In the genomic region with DNA sequence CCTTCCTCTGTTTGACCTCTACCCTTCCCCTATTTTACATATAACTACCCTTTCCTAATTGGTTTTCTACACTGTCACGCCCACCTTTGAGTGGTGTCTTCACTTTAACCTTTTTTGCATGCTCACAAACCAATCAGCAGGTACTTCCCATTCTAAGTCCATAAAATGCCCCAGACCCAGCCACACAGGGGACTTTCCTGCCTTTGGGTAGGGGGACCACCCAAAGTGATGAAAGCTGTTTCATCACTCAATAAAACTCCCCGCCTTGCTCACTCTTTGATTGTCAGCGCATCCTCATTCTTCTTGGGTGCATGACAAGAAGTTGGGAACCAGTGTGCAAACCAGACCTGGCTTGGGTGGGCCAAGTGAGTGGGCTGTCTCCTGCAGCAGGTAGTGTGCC, we compare ENCODE assay signal across 18 cellular contexts. TPM values are rescaled to one million over a fixed set of nuclear protein-coding genes. Genes with fewer than 3 reads are reported as not detected.
DNase-seq lines count a peak whose midpoint lies in the region; ATAC-seq and TF ChIP-seq lines count a peak whose summit lies in the region.
"Had no signal": no experiment of that assay in that cellular context is flagged by ENCODE, and none has a peak within 500 bp of the region (broad histone marks: within the 10 kb centered on the region; RNA-seq: fewer than 3 reads in every experiment).

No MANE protein-coding gene starts in this region.

- intact Hi-C loops in activated naive CD4-positive, alpha-beta T cell treated with anti-CD3 and anti-CD28 coated beads for 36 hours (cut with micrococcal nuclease), result no loop called here

- H3K9me3 Mint-ChIP-seq in activated naive CD4-positive, alpha-beta T cell treated with anti-CD3 and anti-CD28 coated beads for 36 hours, result no peaks in the 10 kb centered on the region
- H3K9me3 Mint-ChIP-seq in activated naive CD4-positive, alpha-beta T cell treated with anti-CD3 and anti-CD28 coated beads, Interleukin-2, amount 10 ng/mL, durations not matched to agents 7 days and 5 days, result no peaks in the 10 kb centered on the region
- no peaks in the 10 kb centered on the region for H3K9me3 Mint-ChIP-seq in WTC11
- H3K9me3 Mint-ChIP-seq: CD4-positive, alpha-beta T cell had no signal

- H3K27me3 Mint-ChIP-seq in activated naive CD4-positive, alpha-beta T cell treated with anti-CD3 and anti-CD28 coated beads for 36 hours (ENCODE audit: low read depth), result peaks cover 2% of the 10 kb centered on the region
- H3K27me3 Mint-ChIP-seq in activated naive CD4-positive, alpha-beta T cell treated with anti-CD3 and anti-CD28 coated beads, Interleukin-2, amount 10 ng/mL, durations not matched to agents 7 days and 5 days, result peaks cover 6% of the 10 kb centered on the region
- no peaks in the 10 kb centered on the region for H3K27me3 Mint-ChIP-seq in WTC11 (ENCODE audit: low read depth)
- H3K27me3 Mint-ChIP-seq: CD4-positive, alpha-beta T cell had no signal

- peak; percentile 37 for DNase-seq in activated naive CD4-positive, alpha-beta T cell treated with anti-CD3 and anti-CD28 coated beads for 36 hours
- no peak for DNase-seq in activated naive CD4-positive, alpha-beta T cell treated with anti-CD3 and anti-CD28 coated beads, Interleukin-2, amount 10 ng/mL, durations not matched to agents 7 days and 5 days
- DNase-seq in GM12865 (ENCODE audit: low read depth) (peak; percentile 21), WTC11 (ENCODE audit: low spot score) (no peak), DMS53 treated with DMSO at 0.1 percent for 48 hours (lab: John Stamatoyannopoulos, UW; ENCODE audit: unreplicated experiment) (no peak)
- DNase-seq in stimulated activated naive CD8-positive, alpha-beta T cell treated with anti-CD3 and anti-CD28 coated beads, Interleukin-15, Interleukin-2, amounts not matched to agents 100 U/mL and 50 U/mL, for 24 hours, result peak; percentile 15
- DNase-seq: ACHN; BE2C; C1 segment of cervical spinal cord; Caco-2; CD4-positive, alpha-beta T cell; DMS79; GDM1; IMR-90 had no signal

- H3K36me3 Mint-ChIP-seq in activated naive CD4-positive, alpha-beta T cell treated with anti-CD3 and anti-CD28 coated beads for 36 hours (ENCODE audit: low read depth), result no peaks in the 10 kb centered on the region
- H3K36me3 Mint-ChIP-seq in activated naive CD4-positive, alpha-beta T cell treated with anti-CD3 and anti-CD28 coated beads, Interleukin-2, amount 10 ng/mL, durations not matched to agents 7 days and 5 days, result no peaks in the 10 kb centered on the region
- no peaks in the 10 kb centered on the region for H3K36me3 Mint-ChIP-seq in WTC11

- no peak overlapping the region for H3K27ac Mint-ChIP-seq in activated naive CD4-positive, alpha-beta T cell treated with anti-CD3 and anti-CD28 coated beads for 36 hours
- no peak overlapping the region for H3K27ac Mint-ChIP-seq in activated naive CD4-positive, alpha-beta T cell treated with anti-CD3 and anti-CD28 coated beads, Interleukin-2, amount 10 ng/mL, durations not matched to agents 7 days and 5 days
- peak overlapping the region; percentile 12; the same call in 1 of the 2 replicates for H3K27ac Mint-ChIP-seq in WTC11
- H3K27ac Mint-ChIP-seq: CD4-positive, alpha-beta T cell had no signal

- H3K4me3 Mint-ChIP-seq in activated naive CD4-positive, alpha-beta T cell treated with anti-CD3 and anti-CD28 coated beads for 36 hours, result no peak overlapping the region
- no peak overlapping the region for H3K4me3 Mint-ChIP-seq in activated naive CD4-positive, alpha-beta T cell treated with anti-CD3 and anti-CD28 coated beads, Interleukin-2, amount 10 ng/mL, durations not matched to agents 7 days and 5 days
- H3K4me3 Mint-ChIP-seq in WTC11, result no peak overlapping the region
- H3K4me3 Mint-ChIP-seq: CD4-positive, alpha-beta T cell had no signal

- no peak overlapping the region for H3K4me3 ChIP-seq in GM12865 (ENCODE audit: low read depth, low read length)
- H3K4me3 ChIP-seq: HAP-1, K562 had no signal

- TF ChIP-seq CTCF in GM12865 (IDR thresholded peaks at IDR 0.05; ENCODE audit: insufficient read depth, low read depth, low read length, missing control alignments), result no peak
- no peak for TF ChIP-seq CTCF in WTC11 (IDR thresholded peaks at IDR 0.05)

- CTCF ChIA-PET in activated naive CD4-positive, alpha-beta T cell treated with anti-CD3 and anti-CD28 coated beads for 36 hours (lab: Charles Lee), result no interaction called here
- CTCF ChIA-PET in activated naive CD4-positive, alpha-beta T cell treated with anti-CD3 and anti-CD28 coated beads, Interleukin-2, amount 10 ng/mL, durations not matched to agents 7 days and 5 days (lab: Charles Lee), result interaction anchor here (0.9 kb wide), 1 partner anchor 9 kb away, joined by 3 read pairs; no protein-coding TSS in a partner anchor
- CTCF ChIA-PET in WTC11 (lab: Charles Lee), result interaction anchor here (0.6 to 0.7 kb wide), 3 partner anchors 10 to 321 kb away, joined by 3 to 4 read pairs (median 3); no protein-coding TSS in a partner anchor

- ATAC-seq in WTC11 (no peak), HG03097 (IDR thresholded peaks at IDR 0.05; ENCODE audit: low FRiP score, unreplicated experiment) (no peak), GM21825 (IDR thresholded peaks at IDR 0.05; ENCODE audit: unreplicated experiment) (no peak)
- ATAC-seq in stimulated activated naive CD8-positive, alpha-beta T cell treated with anti-CD3 and anti-CD28 coated beads, Interleukin-15, Interleukin-2, amounts not matched to agents 100 U/mL and 50 U/mL, for 24 hours, result peak; percentile 68
- ATAC-seq: K562 had no signal

- POLR2A ChIA-PET in WTC11 (lab: Charles Lee), result no interaction called here

- H3K4me1 Mint-ChIP-seq in activated naive CD4-positive, alpha-beta T cell treated with anti-CD3 and anti-CD28 coated beads for 36 hours (ENCODE audit: low read depth), result peaks cover 2% of the 10 kb centered on the region
- no peaks in the 10 kb centered on the region for H3K4me1 Mint-ChIP-seq in activated naive CD4-positive, alpha-beta T cell treated with anti-CD3 and anti-CD28 coated beads, Interleukin-2, amount 10 ng/mL, durations not matched to agents 7 days and 5 days
- peaks cover 4% of the 10 kb centered on the region for H3K4me1 Mint-ChIP-seq in WTC11

TF ChIP-seq in WTC11, 78 proteins besides CTCF, POLR2A, EP300 and RAD21 (continues in another document):
- TF ChIP-seq SMAD4 (CRISPR knock-in tag; IDR thresholded peaks at IDR 0.05) (no peak), RELA (CRISPR knock-in tag; IDR thresholded peaks at IDR 0.05; ENCODE audit: borderline replicate concordance) (no peak), FOXP1 (CRISPR knock-in tag; IDR thresholded peaks at IDR 0.05; ENCODE audit: borderline replicate concordance) (no peak), ZNF219 (CRISPR knock-in tag; IDR thresholded peaks at IDR 0.05; ENCODE audit: borderline replicate concordance) (no peak), ESRRA (CRISPR knock-in tag; IDR thresholded peaks at IDR 0.05; ENCODE audit: borderline replicate concordance) (no peak), ATF1 (CRISPR knock-in tag; IDR thresholded peaks at IDR 0.05) (no peak), NFE2L1 (CRISPR knock-in tag; IDR thresholded peaks at IDR 0.05) (no peak), ZNF416 (CRISPR knock-in tag; IDR thresholded peaks at IDR 0.05) (no peak)
- TF ChIP-seq, protein P1, sequence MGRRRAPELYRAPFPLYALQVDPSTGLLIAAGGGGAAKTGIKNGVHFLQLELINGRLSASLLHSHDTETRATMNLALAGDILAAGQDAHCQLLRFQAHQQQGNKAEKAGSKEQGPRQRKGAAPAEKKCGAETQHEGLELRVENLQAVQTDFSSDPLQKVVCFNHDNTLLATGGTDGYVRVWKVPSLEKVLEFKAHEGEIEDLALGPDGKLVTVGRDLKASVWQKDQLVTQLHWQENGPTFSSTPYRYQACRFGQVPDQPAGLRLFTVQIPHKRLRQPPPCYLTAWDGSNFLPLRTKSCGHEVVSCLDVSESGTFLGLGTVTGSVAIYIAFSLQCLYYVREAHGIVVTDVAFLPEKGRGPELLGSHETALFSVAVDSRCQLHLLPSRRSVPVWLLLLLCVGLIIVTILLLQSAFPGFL (CRISPR knock-in tag; IDR thresholded peaks at IDR 0.05; ENCODE audit: borderline replicate concordance), result no peak
- TF ChIP-seq, protein P2, sequence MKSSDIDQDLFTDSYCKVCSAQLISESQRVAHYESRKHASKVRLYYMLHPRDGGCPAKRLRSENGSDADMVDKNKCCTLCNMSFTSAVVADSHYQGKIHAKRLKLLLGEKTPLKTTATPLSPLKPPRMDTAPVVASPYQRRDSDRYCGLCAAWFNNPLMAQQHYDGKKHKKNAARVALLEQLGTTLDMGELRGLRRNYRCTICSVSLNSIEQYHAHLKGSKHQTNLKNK (CRISPR knock-in tag; IDR thresholded peaks at IDR 0.05), result no peak

RNA-seq across cellular contexts. Expression of a gene that starts 20.5 kb away (rescaled TPM):
- total RNA-seq in activated naive CD4-positive, alpha-beta T cell treated with anti-CD3 and anti-CD28 coated beads for 36 hours, result 100 to 1,000 TPM; 168 to 179 TPM
- total RNA-seq in WTC11 (2021), result 182 to 194 TPM (median 191 TPM) in 3 replicates

RNA-seq across cellular contexts. Expression of a gene that starts 40.3 kb away (rescaled TPM):
- 10 to 100 TPM; 51.4 to 53.3 TPM for total RNA-seq in activated naive CD4-positive, alpha-beta T cell treated with anti-CD3 and anti-CD28 coated beads for 36 hours
- 60.4 to 75.5 TPM (median 63.9 TPM) in 3 replicates for total RNA-seq in WTC11 (2021)

RNA-seq across cellular contexts. Expression of a gene that starts 55.0 kb away (rescaled TPM):
- total RNA-seq in activated naive CD4-positive, alpha-beta T cell treated with anti-CD3 and anti-CD28 coated beads for 36 hours, result 10 to 100 TPM; 17.0 to 17.9 TPM
- total RNA-seq in WTC11 (2021), result 17.2 to 18.7 TPM (median 17.8 TPM) in 3 replicates

Comparison
In these comparisons a context has a peak if more than half of its experiments do, and no peak if none do; other contexts are left out.
1. DNase-seq: peak in activated naive CD4-positive, alpha-beta T cell treated with anti-CD3 and anti-CD28 coated beads for 36 hours (single experiment), GM12865 (single experiment) and stimulated activated naive CD8-positive, alpha-beta T cell treated with anti-CD3 and anti-CD28 coated beads, Interleukin-15, Interleukin-2, amounts not matched to agents 100 U/mL and 50 U/mL, for 24 hours (single experiment); none in activated naive CD4-positive, alpha-beta T cell treated with anti-CD3 and anti-CD28 coated beads, Interleukin-2, amount 10 ng/mL, durations not matched to agents 7 days and 5 days (single experiment), WTC11 (single experiment) and DMS53 treated with DMSO at 0.1 percent for 48 hours (single experiment).